18 cellular contexts compared by ENCODE assay signal in genomic region chr16:11963706-11964105, GRCh38. TPM values are rescaled to one million over a fixed set of nuclear protein-coding genes. Genes with fewer than 3 reads are reported as not detected.
DNase-seq lines count a peak whose midpoint lies in the region; ATAC-seq, FAIRE-seq and TF ChIP-seq lines count a peak whose summit lies in the region.
"Had no signal": no experiment of that assay in that cellular context is flagged by ENCODE, and none has a peak within 500 bp of the region (broad histone marks: within the 10 kb centered on the region; RNA-seq: fewer than 3 reads in every experiment).

No MANE protein-coding gene starts in this region.

- H3K4me1 Mint-ChIP-seq in stimulated activated memory B cell treated with anti-CD40 and anti-IgM and Interleukin-4, amounts not matched to agents 10 μg/mL and 1 μg/mL and 100 μg/mL, for 72 hours = peaks cover 75% of the 10 kb centered on the region

- H2AFZ ChIP-seq in MM.1S (ENCODE audit: low read length) (no peak overlapping the region), GM12878 (ENCODE audit: control insufficient read depth, low read depth, low read length) (no peak overlapping the region)

- H3K9ac ChIP-seq in MM.1S (ENCODE audit: low read length) (peak overlapping the region; percentile 96), GM12878 (ENCODE audit: control insufficient read depth, insufficient read depth, low read length) (peak overlapping the region; percentile 66)
- H3K9ac ChIP-seq: SK-N-SH had no signal

- TF ChIP-seq CTCF in MM.1S (IDR thresholded peaks at IDR 0.05; ENCODE audit: low read length) (no peak), GM12878 (IDR thresholded peaks at IDR 0.05 in 2 of 3, conservative IDR thresholded peaks at IDR 0.05 in 1 of 3; ENCODE audit: control insufficient read depth in 2 of 3, extremely low read depth in 1 of 3, insufficient read depth in 1 of 3, low read depth in 3 of 3, low read length in 3 of 3) (no peak)

- ATAC-seq in GM12878 (no peak), GM21381 (IDR thresholded peaks at IDR 0.05; ENCODE audit: unreplicated experiment) (no peak)
- no peak for ATAC-seq in stimulated activated memory B cell treated with anti-CD40 and anti-IgM and Interleukin-4, amounts not matched to agents 10 μg/mL and 1 μg/mL and 100 μg/mL, for 72 hours

- intact Hi-C loops in GM12878 (cut with micrococcal nuclease; ENCODE audit: unreplicated experiment) = loop anchor here (10.0 kb wide), 1 partner anchor 61 kb away; no protein-coding TSS in a partner anchor

- BruUV-seq in GM12878 (replicated peaks; lab: Mats Ljungman, UMichigan) = no TSS peak

- peak overlapping the region; percentile 96 for H3K27ac Mint-ChIP-seq in stimulated activated memory B cell treated with anti-CD40 and anti-IgM and Interleukin-4, amounts not matched to agents 10 μg/mL and 1 μg/mL and 100 μg/mL, for 72 hours

- H3K79me2 ChIP-seq in MM.1S (ENCODE audit: low read length) = peaks cover 68% of the 10 kb centered on the region
- peaks cover 29% of the 10 kb centered on the region for H3K79me2 ChIP-seq in GM12878 (ENCODE audit: control insufficient read depth, insufficient read depth, low read length)

- peak overlapping the region; percentile 92; the same call in 1 of the 2 replicates for H3K4me3 ChIP-seq in GM08714 (ENCODE audit: low read length)
- H3K4me3 ChIP-seq in MM.1S (ENCODE audit: low read length) = peak overlapping the region; percentile 77
- H3K4me3 ChIP-seq in GM12878 = peak overlapping the region; percentile 57

- H3K27me3 Mint-ChIP-seq in stimulated activated memory B cell treated with anti-CD40 and anti-IgM and Interleukin-4, amounts not matched to agents 10 μg/mL and 1 μg/mL and 100 μg/mL, for 72 hours = no peaks in the 10 kb centered on the region

- no peak for TF ChIP-seq RAD21 in GM12878 (IDR thresholded peaks at IDR 0.05; ENCODE audit: insufficient read depth, low read depth, low read length)

- in situ Hi-C loops in GM12878 (cut with MboI) = no loop called here

- H3K4me2 ChIP-seq in MM.1S (ENCODE audit: low read depth, low read length) = peak overlapping the region; percentile 98
- peak overlapping the region; percentile 88 for H3K4me2 ChIP-seq in GM12878 (ENCODE audit: control insufficient read depth, insufficient read depth)
- H3K4me2 ChIP-seq: SK-N-SH had no signal

- no peaks in the 10 kb centered on the region for H3K9me3 Mint-ChIP-seq in stimulated activated memory B cell treated with anti-CD40 and anti-IgM and Interleukin-4, amounts not matched to agents 10 μg/mL and 1 μg/mL and 100 μg/mL, for 72 hours

- RAD21 ChIA-PET in GM12878 (lab: Charles Lee; ENCODE audit: unreplicated experiment) = interaction anchor here (1.8 to 8.0 kb wide), 6 partner anchors 15 to 182 kb away, joined by 3 to 162 read pairs (median 14); partner anchors contain the start of gene SNX29

- no peaks in the 10 kb centered on the region for H3K9me2 ChIP-seq in MM.1S (replicated peaks; ENCODE audit: insufficient read depth, low read length)
- H3K9me2 ChIP-seq: SK-N-SH had no signal

- WGBS in GM12878 (ENCODE audit: insufficient coverage, insufficient replicate concordance, low lambda C conversion rate, missing lambda C conversion rate) = 50% methylated on average over 6 of the region's 6 CpGs

- peaks cover 68% of the 10 kb centered on the region for H3F3A ChIP-seq in MM.1S (ENCODE audit: insufficient read depth, low read length)

- H3K4me3 Mint-ChIP-seq in stimulated activated memory B cell treated with anti-CD40 and anti-IgM and Interleukin-4, amounts not matched to agents 10 μg/mL and 1 μg/mL and 100 μg/mL, for 72 hours = no peak overlapping the region
- H3K4me3 Mint-ChIP-seq: CD4-positive, CD25-positive, alpha-beta regulatory T cell had no signal

- FAIRE-seq in GM12878 (lab: Jason Lieb, UNC) = no peak
- FAIRE-seq: HTR-8/SVneo had no signal

- CTCF ChIA-PET in GM12878 (lab: Yijun Ruan, JAX) = interaction anchor here (0.7 to 8.5 kb wide), 6 partner anchors 15 to 1250 kb away, joined by 3 to 73 read pairs (median 4); partner anchors contain the start of gene SNX29

- TF ChIP-seq POLR2A in GM12878 (IDR thresholded peaks at IDR 0.05; ENCODE audit: low read depth, low read length) = no peak

- H3K36me3 ChIP-seq in MM.1S (replicated peaks; ENCODE audit: insufficient read depth, low read length) (peaks cover 5% of the 10 kb centered on the region; the same call in 1 of the 2 replicates), GM12878 (ENCODE audit: control insufficient read depth in 2 of 2, insufficient read depth in 2 of 2, low read length in 1 of 2) (peaks cover 0 to 8% of the 10 kb centered on the region in 2 experiments; a peak in 3 of 4 replicates)

- H3K27ac ChIP-seq in MM.1S (ENCODE audit: low read length) (peak overlapping the region; percentile 98), GM12878 (ENCODE audit: control insufficient read depth, insufficient read depth) (peak overlapping the region; percentile 95)

- H3K36me3 Mint-ChIP-seq in stimulated activated memory B cell treated with anti-CD40 and anti-IgM and Interleukin-4, amounts not matched to agents 10 μg/mL and 1 μg/mL and 100 μg/mL, for 72 hours = peaks cover 10% of the 10 kb centered on the region
- H3K36me3 Mint-ChIP-seq: CD4-positive, CD25-positive, alpha-beta regulatory T cell had no signal

- H4K20me1 ChIP-seq in MM.1S (ENCODE audit: insufficient read depth, low read length) (no peaks in the 10 kb centered on the region), GM12878 (ENCODE audit: control insufficient read depth, insufficient read depth) (no peaks in the 10 kb centered on the region)

- DNase-seq in MM.1S = no peak
- no peak for DNase-seq in GM12878 (ENCODE audit: low read depth, low spot score)
- DNase-seq in HK-2 (ENCODE audit: unreplicated experiment) = no peak
- no peak for DNase-seq in NCI-H2081 treated with DMSO at 0.1 percent for 48 hours (lab: John Stamatoyannopoulos, UW)
- DNase-seq: CD4-positive, CD25-positive, alpha-beta regulatory T cell; NCI-H1105; NCI-H1694 treated with DMSO at 0.1 percent for 48 hours; NCI-H524; OCI-M1; SK-N-SH had no signal

- H3K4me1 ChIP-seq in MM.1S (ENCODE audit: low read length) = peaks cover 21% of the 10 kb centered on the region
- peaks cover 33% of the 10 kb centered on the region for H3K4me1 ChIP-seq in GM12878 (ENCODE audit: control insufficient read depth, insufficient read depth, low read length)

- POLR2A ChIA-PET in GM12878 (lab: Charles Lee) = interaction anchor here (0.6 to 9.6 kb wide), 13 partner anchors 12 to 1662 kb away, joined by 3 to 171 read pairs (median 5); partner anchors contain the start of gene SNX29

- no peaks in the 10 kb centered on the region for H3K27me3 ChIP-seq in MM.1S (replicated peaks; ENCODE audit: insufficient read depth, low read length)
- no peaks in the 10 kb centered on the region for H3K27me3 ChIP-seq in GM12878 (replicated peaks in 1 of 2; ENCODE audit: control insufficient read depth in 2 of 2, insufficient read depth in 2 of 2, low read length in 1 of 2)

- H3K9me3 ChIP-seq in MM.1S (replicated peaks; ENCODE audit: insufficient read depth, low read length) = no peaks in the 10 kb centered on the region
- no peaks in the 10 kb centered on the region for H3K9me3 ChIP-seq in GM12878 (replicated peaks; ENCODE audit: control insufficient read depth, insufficient read depth, low read length)
- H3K9me3 ChIP-seq: SK-N-SH had no signal

- no peak for TF ChIP-seq EP300 in GM12878 (IDR thresholded peaks at IDR 0.05; ENCODE audit: borderline replicate concordance in 1 of 2, control insufficient read depth in 1 of 2, low read depth in 2 of 2, low read length in 2 of 2)

- SMC1A ChIA-PET in GM12878 (lab: Charles Lee; ENCODE audit: uncharacterized antibody, unreplicated experiment) = interaction anchor here (0.7 to 7.9 kb wide), 10 partner anchors 9 to 1471 kb away, joined by 3 to 162 read pairs (median 11); partner anchors contain the start of gene SNX29

RNA-seq across cellular contexts. Expression of gene TNFRSF17, which starts 1.3 kb away (rescaled TPM):
- 116 and 120 TPM in 2 replicates for total RNA-seq in GM12878 (2013; cell fraction: nucleolus; rRNA removed)
- 149 and 170 TPM in 2 replicates for total RNA-seq in GM12878 (2014; rRNA removed)
- 129 and 130 TPM in 2 replicates for total RNA-seq in GM12878 (2014; rRNA removed; fragmentation: Illumina TruSeq; extraction: Trizol)
- total RNA-seq in GM12878 (2021) = 92.4 and 106 TPM in 2 replicates
- polyA plus RNA-seq in GM12878 (2011; ENCODE audit: low read depth) = 174 TPM
- 296 and 352 TPM in 2 replicates for polyA plus RNA-seq in GM12878 (2011; rRNA removed)
- polyA plus RNA-seq in GM12878 (2011; cell fraction: cytosol; rRNA removed) = 150 and 165 TPM in 2 replicates
- 88.9 and 125 TPM in 2 replicates for polyA plus RNA-seq in GM12878 (2011; cell fraction: nucleus; rRNA removed)
- polyA plus RNA-seq in GM12878 (2012) = 119 and 154 TPM in 2 replicates
- 132 and 138 TPM in 2 replicates for polyA plus RNA-seq in GM12878 (2014; fragmentation: Illumina TruSeq; extraction: Trizol)
- polyA plus RNA-seq in GM12878 (2014; fragmentation: Nextera tagmentation; extraction: Ambion mirVana) = 100 to 1,000 TPM; 453 to 461 TPM
- polyA plus RNA-seq in GM12878 (2014; rRNA removed) = 107 and 114 TPM in 2 replicates
- 100 to 1,000 TPM; 209 to 213 TPM for polyA plus RNA-seq in GM12878 (2016; fragmentation: Nextera tagmentation; extraction: Ambion mirVana)
- 183 and 214 TPM in 2 replicates for polyA minus RNA-seq in GM12878 (2011; rRNA and poly(A)+ RNA removed)
- polyA minus RNA-seq in GM12878 (2011; cell fraction: cytosol; rRNA and poly(A)+ RNA removed) = 59.7 and 61.1 TPM in 2 replicates
- polyA minus RNA-seq in GM12878 (2011; cell fraction: nucleus; rRNA and poly(A)+ RNA removed) = 100 and 138 TPM in 2 replicates
- total RNA-seq: A673; CD4-positive, CD25-positive, alpha-beta regulatory T cell; G401; MCF 10A; T-helper 1 cell treated with Interleukin-12 subunit alpha and Interleukin-12 subunit beta and Interleukin-4 antibody, amounts not matched to agents 30 ng/mL and 1 ng/mL, for 36 hours had no signal
- polyA plus RNA-seq: CD4-positive, CD25-positive, alpha-beta regulatory T cell; SK-N-SH had no signal

RNA-seq across cellular contexts. Expression of gene SNX29, which starts 12.8 kb away (rescaled TPM):
- total RNA-seq in GM12878 (2013; cell fraction: nucleolus; rRNA removed) = 736 and 739 TPM in 2 replicates
- 22.0 and 24.2 TPM in 2 replicates for total RNA-seq in GM12878 (2014; rRNA removed)
- 20.3 and 21.5 TPM in 2 replicates for total RNA-seq in GM12878 (2014; rRNA removed; fragmentation: Illumina TruSeq; extraction: Trizol)
- 62.4 and 68.3 TPM in 2 replicates for total RNA-seq in GM12878 (2021)
- 12.9 TPM for polyA plus RNA-seq in GM12878 (2011; ENCODE audit: low read depth)
- 26.7 and 38.7 TPM in 2 replicates for polyA plus RNA-seq in GM12878 (2011; rRNA removed)
- 32.5 and 36.2 TPM in 2 replicates for polyA plus RNA-seq in GM12878 (2011; cell fraction: cytosol; rRNA removed)
- polyA plus RNA-seq in GM12878 (2011; cell fraction: nucleus; rRNA removed) = 46.6 and 54.8 TPM in 2 replicates
- 18.4 and 20.3 TPM in 2 replicates for polyA plus RNA-seq in GM12878 (2012)
- 21.0 and 24.4 TPM in 2 replicates for polyA plus RNA-seq in GM12878 (2014; fragmentation: Illumina TruSeq; extraction: Trizol)
- polyA plus RNA-seq in GM12878 (2014; fragmentation: Nextera tagmentation; extraction: Ambion mirVana) = 10 to 100 TPM in 1 of 2 experiments, 1 to 10 TPM in 1; 6.8 to 44.0 TPM
- 19.3 and 24.1 TPM in 2 replicates for polyA plus RNA-seq in GM12878 (2014; rRNA removed)
- 10 to 100 TPM; 54.6 to 68.3 TPM for polyA plus RNA-seq in GM12878 (2016; fragmentation: Nextera tagmentation; extraction: Ambion mirVana)
- polyA minus RNA-seq in GM12878 (2011; rRNA and poly(A)+ RNA removed) = 205 and 208 TPM in 2 replicates
- 24.7 and 27.9 TPM in 2 replicates for polyA minus RNA-seq in GM12878 (2011; cell fraction: cytosol; rRNA and poly(A)+ RNA removed)
- 148 and 216 TPM in 2 replicates for polyA minus RNA-seq in GM12878 (2011; cell fraction: nucleus; rRNA and poly(A)+ RNA removed)

RNA-seq across cellular contexts. Expression of gene NPIPB2, which starts 21.9 kb away (rescaled TPM):
- total RNA-seq in GM12878 (2013; cell fraction: nucleolus; rRNA removed) = 80.1 and 96.1 TPM in 2 replicates
- total RNA-seq in GM12878 (2014; rRNA removed) (5.0 and 10.7 TPM in 2 replicates), GM12878 (2014; rRNA removed; fragmentation: Illumina TruSeq; extraction: Trizol) (7.4 and 9.7 TPM in 2 replicates), GM12878 (2021) (9.1 and 13.2 TPM in 2 replicates)
- 16.0 TPM for polyA plus RNA-seq in GM12878 (2011; ENCODE audit: low read depth)
- polyA plus RNA-seq in GM12878 (2011; rRNA removed) (29.3 and 33.0 TPM in 2 replicates), GM12878 (2014; fragmentation: Illumina TruSeq; extraction: Trizol) (14.3 and 19.0 TPM in 2 replicates), GM12878 (2014; fragmentation: Nextera tagmentation; extraction: Ambion mirVana) (1 to 10 TPM; 1.9 to 4.0 TPM), GM12878 (2014; rRNA removed) (12.1 TPM in 2 replicates), GM12878 (2016; fragmentation: Nextera tagmentation; extraction: Ambion mirVana) (10 to 100 TPM; 10.1 to 11.5 TPM)
- 17.7 and 24.5 TPM in 2 replicates for polyA plus RNA-seq in GM12878 (2011; cell fraction: cytosol; rRNA removed)
- 53.4 and 54.7 TPM in 2 replicates for polyA plus RNA-seq in GM12878 (2011; cell fraction: nucleus; rRNA removed)
- 10.3 and 11.0 TPM in 2 replicates for polyA plus RNA-seq in GM12878 (2012)
- polyA minus RNA-seq in GM12878 (2011; rRNA and poly(A)+ RNA removed) = 17.8 and 30.4 TPM in 2 replicates
- 3.9 and 10.7 TPM in 2 replicates for polyA minus RNA-seq in GM12878 (2011; cell fraction: cytosol; rRNA and poly(A)+ RNA removed)
- polyA minus RNA-seq in GM12878 (2011; cell fraction: nucleus; rRNA and poly(A)+ RNA removed) = 9.4 and 28.2 TPM in 2 replicates

RNA-seq across cellular contexts. Expression of gene GSPT1, which starts 48.0 kb away (rescaled TPM):
- 62.3 and 66.6 TPM in 2 replicates for total RNA-seq in GM12878 (2013; cell fraction: nucleolus; rRNA removed)
- total RNA-seq in GM12878 (2014; rRNA removed) (61.3 and 75.8 TPM in 2 replicates), GM12878 (2014; rRNA removed; fragmentation: Illumina TruSeq; extraction: Trizol) (92.3 and 95.8 TPM in 2 replicates), GM12878 (2021) (138 and 142 TPM in 2 replicates)
- 59.0 TPM for polyA plus RNA-seq in GM12878 (2011; ENCODE audit: low read depth)
- polyA plus RNA-seq in GM12878 (2011; rRNA removed) (104 and 122 TPM in 2 replicates), GM12878 (2014; fragmentation: Illumina TruSeq; extraction: Trizol) (168 and 192 TPM in 2 replicates), GM12878 (2014; fragmentation: Nextera tagmentation; extraction: Ambion mirVana) (10 to 100 TPM; 46.7 to 63.5 TPM), GM12878 (2014; rRNA removed) (69.6 and 72.2 TPM in 2 replicates), GM12878 (2016; fragmentation: Nextera tagmentation; extraction: Ambion mirVana) (100 to 1,000 TPM; 139 to 181 TPM)
- 38.7 and 56.1 TPM in 2 replicates for polyA plus RNA-seq in GM12878 (2011; cell fraction: cytosol; rRNA removed)
- polyA plus RNA-seq in GM12878 (2011; cell fraction: nucleus; rRNA removed) = 44.4 and 59.9 TPM in 2 replicates
- polyA plus RNA-seq in GM12878 (2012) = 54.6 and 79.2 TPM in 2 replicates
- polyA minus RNA-seq in GM12878 (2011; rRNA and poly(A)+ RNA removed) = 42.9 and 84.4 TPM in 2 replicates
- polyA minus RNA-seq in GM12878 (2011; cell fraction: cytosol; rRNA and poly(A)+ RNA removed) = 34.7 and 61.5 TPM in 2 replicates
- polyA minus RNA-seq in GM12878 (2011; cell fraction: nucleus; rRNA and poly(A)+ RNA removed) = 12.0 and 17.7 TPM in 2 replicates
